Comparison of ENCODE assay signal across 14 cellular contexts in the genomic region with DNA sequence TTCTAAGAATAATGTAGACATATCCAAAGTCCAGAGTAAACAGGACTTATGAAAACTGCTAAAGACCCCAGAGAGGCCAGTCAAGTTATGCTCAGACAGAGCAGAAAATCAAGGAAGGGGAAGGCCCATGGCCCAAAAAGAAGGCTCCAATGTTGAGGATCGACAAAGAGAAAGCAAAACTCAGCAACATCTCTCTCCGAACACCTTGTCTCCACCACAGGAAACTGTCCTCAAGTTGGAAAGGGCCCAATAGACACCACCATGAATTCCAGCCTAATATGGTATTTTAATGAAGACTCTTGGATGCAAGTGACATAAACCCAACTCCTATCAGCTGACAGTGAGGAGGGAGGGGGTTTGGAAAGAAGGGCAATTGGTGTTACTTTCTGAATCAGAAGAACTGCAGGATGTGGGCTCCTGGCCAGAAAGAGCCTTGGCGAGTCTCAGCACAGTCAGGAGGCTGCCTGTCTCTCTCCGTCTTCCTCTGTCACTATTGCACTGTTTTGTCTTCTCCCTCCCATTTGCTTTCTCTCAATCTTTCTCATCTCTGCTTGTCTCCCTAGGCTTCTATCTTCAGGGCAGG. TPM values are rescaled to one million over a fixed set of nuclear protein-coding genes. Genes with fewer than 3 reads are reported as not detected.
DNase-seq lines count a peak whose midpoint lies in the region; ATAC-seq and TF ChIP-seq lines count a peak whose summit lies in the region.
"Had no signal": no experiment of that assay in that cellular context is flagged by ENCODE, and none has a peak within 500 bp of the region (broad histone marks: within the 10 kb centered on the region; RNA-seq: fewer than 3 reads in every experiment).

No MANE protein-coding gene starts in this region.

- H3K36me3 ChIP-seq in brain microvascular endothelial cell (replicated peaks): no peaks in the 10 kb centered on the region
- H3K36me3 ChIP-seq in A673 (ENCODE audit: insufficient read depth, low read length, poor library complexity, severe bottlenecking): no peaks in the 10 kb centered on the region
- H3K36me3 ChIP-seq: right atrium auricular region, tibial artery had no signal

- H3K4me3 ChIP-seq in brain microvascular endothelial cell (ENCODE audit: low read depth, low read length) (no peak overlapping the region), A673 (ENCODE audit: low read depth, low read length, poor library complexity, severe bottlenecking) (no peak overlapping the region)
- H3K4me3 ChIP-seq: right atrium auricular region, tibial artery had no signal

- H3K27ac ChIP-seq in brain microvascular endothelial cell: peak overlapping the region; percentile 7
- H3K27ac ChIP-seq in A673 (ENCODE audit: low read depth, low read length, poor library complexity, severe bottlenecking): no peak overlapping the region
- H3K27ac ChIP-seq: right atrium auricular region, tibial artery had no signal

- in situ Hi-C loops in brain microvascular endothelial cell (cut with HindIII; ENCODE audit: low pct_ligation_motif_present, low sequenced_read_pairs): no loop called here

- CTCF ChIA-PET in activated naive CD4-positive, alpha-beta T cell treated with anti-CD3 and anti-CD28 coated beads for 36 hours (lab: Charles Lee): no interaction called here
- CTCF ChIA-PET in A673 (lab: Charles Lee): no interaction called here

- H3K4me1 Mint-ChIP-seq in activated naive CD4-positive, alpha-beta T cell treated with anti-CD3 and anti-CD28 coated beads for 36 hours (ENCODE audit: low read depth): peaks cover 5% of the 10 kb centered on the region
- H3K4me1 Mint-ChIP-seq in osteocyte (ENCODE audit: unreplicated experiment): peaks cover 26% of the 10 kb centered on the region

- intact Hi-C loops in activated naive CD4-positive, alpha-beta T cell treated with anti-CD3 and anti-CD28 coated beads for 36 hours (cut with micrococcal nuclease): no loop called here
- intact Hi-C loops in A673 (cut with micrococcal nuclease; ENCODE audit: unreplicated experiment): no loop called here

- no peak overlapping the region for H3K27ac Mint-ChIP-seq in activated naive CD4-positive, alpha-beta T cell treated with anti-CD3 and anti-CD28 coated beads for 36 hours
- peak overlapping the region; percentile 5 for H3K27ac Mint-ChIP-seq in osteocyte (ENCODE audit: unreplicated experiment)
- H3K27ac Mint-ChIP-seq: activated naive CD8-positive, alpha-beta T cell had no signal

- H3K27me3 Mint-ChIP-seq in activated naive CD4-positive, alpha-beta T cell treated with anti-CD3 and anti-CD28 coated beads for 36 hours (ENCODE audit: low read depth): no peaks in the 10 kb centered on the region
- H3K27me3 Mint-ChIP-seq in osteocyte (ENCODE audit: unreplicated experiment): no peaks in the 10 kb centered on the region
- H3K27me3 Mint-ChIP-seq: activated naive CD8-positive, alpha-beta T cell had no signal

- peak; percentile 58 for ATAC-seq in HG03175 (IDR thresholded peaks at IDR 0.05; ENCODE audit: unreplicated experiment)

- no peak overlapping the region for H3K4me3 Mint-ChIP-seq in activated naive CD4-positive, alpha-beta T cell treated with anti-CD3 and anti-CD28 coated beads for 36 hours
- H3K4me3 Mint-ChIP-seq in osteocyte (ENCODE audit: unreplicated experiment): no peak overlapping the region
- H3K4me3 Mint-ChIP-seq: activated naive CD8-positive, alpha-beta T cell had no signal

- H3K9me3 ChIP-seq in A673 (ENCODE audit: low read depth, low read length, poor library complexity, severe bottlenecking): no peaks in the 10 kb centered on the region
- H3K9me3 ChIP-seq: right atrium auricular region, tibial artery had no signal

- H3K4me1 ChIP-seq in A673 (ENCODE audit: insufficient read depth, low read length, poor library complexity, severe bottlenecking): no peaks in the 10 kb centered on the region

- peak; percentile 31 for DNase-seq in activated naive CD4-positive, alpha-beta T cell treated with anti-CD3 and anti-CD28 coated beads for 36 hours
- DNase-seq in activated naive CD4-positive, alpha-beta T cell (lab: John Stamatoyannopoulos, UW): no peak
- DNase-seq in brain microvascular endothelial cell: peak; percentile 63
- DNase-seq in osteocyte (ENCODE audit: extremely low spot score, unreplicated experiment): no peak
- no peak for DNase-seq in A673 (ENCODE audit: low spot score)
- no peak for DNase-seq in NCI-H1417 (lab: John Stamatoyannopoulos, UW)
- no peak for DNase-seq in pons (ENCODE audit: low spot score)
- DNase-seq: activated CD4-positive, CD25-positive, alpha-beta regulatory T cell treated with anti-CD3 and anti-CD28 coated beads, Interleukin-2, amount 50 U/mL, for 72 hours; NCI-H446 treated with DMSO at 0.1 percent for 48 hours; tibial artery had no signal

- POLR2A ChIA-PET in A673 (lab: Charles Lee; ENCODE audit: low non-redundant PET): no interaction called here

- BruUV-seq in A673 (replicated peaks; lab: Mats Ljungman, UMichigan): no TSS peak

- TF ChIP-seq CTCF in brain microvascular endothelial cell (IDR thresholded peaks at IDR 0.05; ENCODE audit: low read depth, low read length, missing control alignments): no peak
- TF ChIP-seq CTCF in osteocyte (IDR thresholded peaks at IDR 0.05): no peak
- TF ChIP-seq CTCF in A673 (conservative IDR thresholded peaks at IDR 0.05; ENCODE audit: low read depth, low read length): no peak

- H3K27me3 ChIP-seq in brain microvascular endothelial cell (replicated peaks): no peaks in the 10 kb centered on the region
- H3K27me3 ChIP-seq in A673 (replicated peaks; ENCODE audit: insufficient read depth, low read depth, low read length, poor library complexity): no peaks in the 10 kb centered on the region
- H3K27me3 ChIP-seq: right atrium auricular region, tibial artery had no signal

- no peaks in the 10 kb centered on the region for H3K9me3 Mint-ChIP-seq in activated naive CD4-positive, alpha-beta T cell treated with anti-CD3 and anti-CD28 coated beads for 36 hours
- H3K9me3 Mint-ChIP-seq in osteocyte (ENCODE audit: unreplicated experiment): no peaks in the 10 kb centered on the region

- no peaks in the 10 kb centered on the region for H3K36me3 Mint-ChIP-seq in activated naive CD4-positive, alpha-beta T cell treated with anti-CD3 and anti-CD28 coated beads for 36 hours (ENCODE audit: low read depth)
- H3K36me3 Mint-ChIP-seq in osteocyte (ENCODE audit: unreplicated experiment): no peaks in the 10 kb centered on the region
- H3K36me3 Mint-ChIP-seq: activated naive CD8-positive, alpha-beta T cell had no signal

RNA-seq across cellular contexts. Expression of a gene that starts 40.4 kb away (rescaled TPM):
- total RNA-seq in activated naive CD4-positive, alpha-beta T cell treated with anti-CD3 and anti-CD28 coated beads for 36 hours: not detected
- 0.13 and 0.37 TPM in 2 replicates for total RNA-seq in osteocyte
- total RNA-seq in A673 (2021): 0.85 and 0.92 TPM in 2 replicates
- total RNA-seq: SK-MEL-5 had no signal

Comparison
In these comparisons a context has a peak if more than half of its experiments do, and no peak if none do; other contexts are left out.
1. DNase-seq: peak in activated naive CD4-positive, alpha-beta T cell treated with anti-CD3 and anti-CD28 coated beads for 36 hours (single experiment) and brain microvascular endothelial cell (single experiment); none in activated naive CD4-positive, alpha-beta T cell (0 of 4), osteocyte (single experiment), A673 (single experiment), NCI-H1417 (0 of 3) and pons (single experiment).